Comparison of ENCODE assay signal across 36 cellular contexts in genomic region chr9:72268961-72269360, GRCh38.
"Had no signal": no experiment of that assay in that cellular context is flagged by ENCODE, and none has a peak within 500 bp of the region (broad histone marks: within the 10 kb centered on the region; RNA-seq: fewer than 3 reads in every experiment).

No MANE protein-coding gene starts in this region.

- H3K27ac Mint-ChIP-seq: activated B cell treated with CpG ODN at 0.5 μM for 24 hours; activated CD4-positive, alpha-beta memory T cell treated with anti-CD3 and anti-CD28 coated beads for 36 hours; activated CD4-positive, alpha-beta T cell treated with anti-CD3 and anti-CD28 coated beads, Interleukin-2, amount 10 ng/mL, durations not matched to agents 24 days and 14 days; activated CD8-positive, alpha-beta memory T cell treated with anti-CD3 and anti-CD28 coated beads, Interleukin-2, amount 10 ng/mL, durations not matched to agents 7 days and 5 days; activated CD8-positive, alpha-beta T cell treated with anti-CD3 and anti-CD28 coated beads, Interleukin-2, amount 10 ng/mL, durations not matched to agents 7 days and 5 days; activated naive CD4-positive, alpha-beta T cell treated with anti-CD3 and anti-CD28 coated beads for 36 hours; activated naive CD4-positive, alpha-beta T cell treated with anti-CD3 and anti-CD28 coated beads, Interleukin-2, amount 50 U/mL, for 24 hours; activated naive CD8-positive, alpha-beta T cell treated with anti-CD3 and anti-CD28 coated beads for 36 hours; activated naive CD8-positive, alpha-beta T cell treated with anti-CD3 and anti-CD28 coated beads, Interleukin-2, amount 50 U/mL, for 24 hours; activated T-helper 1 cell treated with anti-CD3 and anti-CD28 coated beads, Interleukin-12 subunit alpha, Interleukin-12 subunit beta, Interleukin-2, Interleukin-4 antibody, amounts not matched to agents 30 ng/mL and 10 ng/mL and 1 ng/mL, durations not matched to agents 14 hours and 24 hours and 36 hours; activated T-helper 2 cell treated with anti-CD3 and anti-CD28 coated beads, Interferon-gamma antibody, Interleukin-2, Interleukin-4, amounts not matched to agents 10 μg/mL and 5 μg/mL and 100 μg/mL, durations not matched to agents 14 hours and 24 hours and 36 hours; effector memory CD8-positive, alpha-beta T cell; T-helper 17 cell; T-helper 2 cell treated with Interferon-gamma antibody and Interleukin-4, amounts not matched to agents 5 μg/mL and 100 μg/mL, for 36 hours had no signal

- H3K4me1 ChIP-seq: adrenal gland, body of pancreas, esophagus muscularis mucosa, foreskin keratinocyte, gastrocnemius medialis had no signal

- H3K27me3 ChIP-seq: adrenal gland, body of pancreas, esophagus muscularis mucosa, foreskin keratinocyte, gastrocnemius medialis had no signal

- H3K27me3 Mint-ChIP-seq: activated CD4-positive, alpha-beta memory T cell treated with anti-CD3 and anti-CD28 coated beads for 36 hours; activated naive CD4-positive, alpha-beta T cell treated with anti-CD3 and anti-CD28 coated beads, Interleukin-2, amount 50 U/mL, for 24 hours; activated naive CD8-positive, alpha-beta T cell treated with anti-CD3 and anti-CD28 coated beads for 36 hours had no signal

- ATAC-seq: activated CD4-positive, CD25-positive, alpha-beta regulatory T cell treated with anti-CD3 and anti-CD28 coated beads, Interleukin-2, amount 50 U/mL, for 24 hours; activated CD8-positive, alpha-beta memory T cell treated with anti-CD3 and anti-CD28 coated beads, Interleukin-2, amount 10 ng/mL, durations not matched to agents 7 days and 5 days; activated CD8-positive, alpha-beta T cell treated with anti-CD3 and anti-CD28 coated beads, Interleukin-2, amount 10 ng/mL, durations not matched to agents 7 days and 5 days; activated naive CD8-positive, alpha-beta T cell treated with anti-CD3 and anti-CD28 coated beads, Interleukin-2, amount 50 U/mL, for 24 hours; body of pancreas; effector memory CD8-positive, alpha-beta T cell; foreskin keratinocyte; gastrocnemius medialis; T-helper 17 cell had no signal

- H3K36me3 ChIP-seq: adrenal gland, esophagus muscularis mucosa, gastrocnemius medialis, WERI-Rb-1 had no signal

- H3K27ac ChIP-seq: adrenal gland, body of pancreas, esophagus muscularis mucosa, foreskin keratinocyte, gastrocnemius medialis, WERI-Rb-1 had no signal

- H3K4me3 Mint-ChIP-seq: activated B cell treated with CpG ODN at 0.5 μM for 24 hours; activated CD4-positive, alpha-beta memory T cell treated with anti-CD3 and anti-CD28 coated beads for 36 hours; activated CD4-positive, alpha-beta T cell treated with anti-CD3 and anti-CD28 coated beads, Interleukin-2, amount 10 ng/mL, durations not matched to agents 24 days and 14 days; activated CD8-positive, alpha-beta memory T cell treated with anti-CD3 and anti-CD28 coated beads, Interleukin-2, amount 10 ng/mL, durations not matched to agents 7 days and 5 days; activated CD8-positive, alpha-beta T cell treated with anti-CD3 and anti-CD28 coated beads, Interleukin-2, amount 10 ng/mL, durations not matched to agents 7 days and 5 days; activated naive CD4-positive, alpha-beta T cell treated with anti-CD3 and anti-CD28 coated beads for 36 hours; activated naive CD4-positive, alpha-beta T cell treated with anti-CD3 and anti-CD28 coated beads, Interleukin-2, amount 50 U/mL, for 24 hours; activated naive CD8-positive, alpha-beta T cell treated with anti-CD3 and anti-CD28 coated beads for 36 hours; activated naive CD8-positive, alpha-beta T cell treated with anti-CD3 and anti-CD28 coated beads, Interleukin-2, amount 50 U/mL, for 24 hours; activated T-helper 1 cell treated with anti-CD3 and anti-CD28 coated beads, Interleukin-12 subunit alpha, Interleukin-12 subunit beta, Interleukin-2, Interleukin-4 antibody, amounts not matched to agents 30 ng/mL and 10 ng/mL and 1 ng/mL, durations not matched to agents 14 hours and 24 hours and 36 hours; effector memory CD8-positive, alpha-beta T cell; T-helper 17 cell; T-helper 2 cell treated with Interferon-gamma antibody and Interleukin-4, amounts not matched to agents 5 μg/mL and 100 μg/mL, for 36 hours had no signal

- DNase-seq: activated B cell treated with CpG ODN at 0.5 μM for 24 hours; activated CD4-positive, alpha-beta memory T cell treated with anti-CD3 and anti-CD28 coated beads for 36 hours; activated CD4-positive, alpha-beta T cell treated with anti-CD3 and anti-CD28 coated beads, Interleukin-2, amount 10 ng/mL, durations not matched to agents 24 days and 14 days; activated CD8-positive, alpha-beta memory T cell treated with anti-CD3 and anti-CD28 coated beads, Interleukin-2, amount 10 ng/mL, durations not matched to agents 7 days and 5 days; activated CD8-positive, alpha-beta memory T cell treated with anti-CD3 and anti-CD28 coated beads, Interleukin-2, amount 50 U/mL, for 4 hours; activated CD8-positive, alpha-beta T cell treated with anti-CD3 and anti-CD28 coated beads, Interleukin-2, amount 10 ng/mL, durations not matched to agents 7 days and 5 days; activated effector memory CD4-positive, alpha-beta T cell treated with anti-CD3 and anti-CD28 coated beads, Interleukin-2, amount 50 U/mL, for 16 hours; activated naive CD4-positive, alpha-beta T cell treated with anti-CD3 and anti-CD28 coated beads for 36 hours; activated naive CD8-positive, alpha-beta T cell treated with anti-CD3 and anti-CD28 coated beads for 36 hours; activated naive CD8-positive, alpha-beta T cell treated with anti-CD3 and anti-CD28 coated beads, Interleukin-2, amount 50 U/mL, for 24 hours; activated T-cell treated with anti-CD3 and anti-CD28 coated beads, Interleukin-2, amount 50 U/mL, for 1 hour; activated T-cell treated with anti-CD3 and anti-CD28 coated beads, Interleukin-2, amount 50 U/mL, for 48 hours; adrenal gland; amygdala; aorta; body of pancreas; caudate nucleus; cortex of kidney; dermis blood vessel endothelial cell; effector CD4-positive, alpha-beta T cell; effector memory CD8-positive, alpha-beta T cell; erythroblast; foreskin keratinocyte; gastrocnemius medialis; glutamatergic neuron; T-helper 1 cell; T-helper 17 cell; T1000; WERI-Rb-1 had no signal

- H3K36me3 Mint-ChIP-seq: activated CD4-positive, alpha-beta memory T cell treated with anti-CD3 and anti-CD28 coated beads for 36 hours; activated CD8-positive, alpha-beta memory T cell treated with anti-CD3 and anti-CD28 coated beads, Interleukin-2, amount 10 ng/mL, durations not matched to agents 7 days and 5 days; activated naive CD4-positive, alpha-beta T cell treated with anti-CD3 and anti-CD28 coated beads, Interleukin-2, amount 50 U/mL, for 24 hours; activated naive CD8-positive, alpha-beta T cell treated with anti-CD3 and anti-CD28 coated beads for 36 hours had no signal

- FAIRE-seq: colon had no signal

- H3K9me3 Mint-ChIP-seq: activated B cell treated with CpG ODN at 0.5 μM for 24 hours; activated CD4-positive, alpha-beta memory T cell treated with anti-CD3 and anti-CD28 coated beads for 36 hours; activated CD4-positive, alpha-beta T cell treated with anti-CD3 and anti-CD28 coated beads, Interleukin-2, amount 10 ng/mL, durations not matched to agents 24 days and 14 days; activated naive CD4-positive, alpha-beta T cell treated with anti-CD3 and anti-CD28 coated beads for 36 hours; activated naive CD4-positive, alpha-beta T cell treated with anti-CD3 and anti-CD28 coated beads, Interleukin-2, amount 50 U/mL, for 24 hours; activated naive CD8-positive, alpha-beta T cell treated with anti-CD3 and anti-CD28 coated beads for 36 hours; activated naive CD8-positive, alpha-beta T cell treated with anti-CD3 and anti-CD28 coated beads, Interleukin-2, amount 50 U/mL, for 24 hours; activated T-helper 1 cell treated with anti-CD3 and anti-CD28 coated beads, Interleukin-12 subunit alpha, Interleukin-12 subunit beta, Interleukin-2, Interleukin-4 antibody, amounts not matched to agents 30 ng/mL and 10 ng/mL and 1 ng/mL, durations not matched to agents 14 hours and 24 hours and 36 hours; activated T-helper 2 cell treated with anti-CD3 and anti-CD28 coated beads, Interferon-gamma antibody, Interleukin-2, Interleukin-4, amounts not matched to agents 10 μg/mL and 5 μg/mL and 100 μg/mL, durations not matched to agents 14 hours and 24 hours and 36 hours; effector memory CD8-positive, alpha-beta T cell; T-helper 2 cell treated with Interferon-gamma antibody and Interleukin-4, amounts not matched to agents 5 μg/mL and 100 μg/mL, for 36 hours had no signal

- H3K4me1 Mint-ChIP-seq: activated B cell treated with CpG ODN at 0.5 μM for 24 hours; activated CD4-positive, alpha-beta T cell treated with anti-CD3 and anti-CD28 coated beads, Interleukin-2, amount 10 ng/mL, durations not matched to agents 24 days and 14 days; activated CD8-positive, alpha-beta memory T cell treated with anti-CD3 and anti-CD28 coated beads, Interleukin-2, amount 10 ng/mL, durations not matched to agents 7 days and 5 days; activated naive CD4-positive, alpha-beta T cell treated with anti-CD3 and anti-CD28 coated beads, Interleukin-2, amount 50 U/mL, for 24 hours; activated naive CD8-positive, alpha-beta T cell treated with anti-CD3 and anti-CD28 coated beads, Interleukin-2, amount 50 U/mL, for 24 hours; T-helper 17 cell had no signal

- H3K4me3 ChIP-seq: adrenal gland, body of pancreas, esophagus muscularis mucosa, gastrocnemius medialis had no signal

- H3K9me3 ChIP-seq: adrenal gland, body of pancreas, esophagus muscularis mucosa, gastrocnemius medialis had no signal
